In the genomic region with DNA sequence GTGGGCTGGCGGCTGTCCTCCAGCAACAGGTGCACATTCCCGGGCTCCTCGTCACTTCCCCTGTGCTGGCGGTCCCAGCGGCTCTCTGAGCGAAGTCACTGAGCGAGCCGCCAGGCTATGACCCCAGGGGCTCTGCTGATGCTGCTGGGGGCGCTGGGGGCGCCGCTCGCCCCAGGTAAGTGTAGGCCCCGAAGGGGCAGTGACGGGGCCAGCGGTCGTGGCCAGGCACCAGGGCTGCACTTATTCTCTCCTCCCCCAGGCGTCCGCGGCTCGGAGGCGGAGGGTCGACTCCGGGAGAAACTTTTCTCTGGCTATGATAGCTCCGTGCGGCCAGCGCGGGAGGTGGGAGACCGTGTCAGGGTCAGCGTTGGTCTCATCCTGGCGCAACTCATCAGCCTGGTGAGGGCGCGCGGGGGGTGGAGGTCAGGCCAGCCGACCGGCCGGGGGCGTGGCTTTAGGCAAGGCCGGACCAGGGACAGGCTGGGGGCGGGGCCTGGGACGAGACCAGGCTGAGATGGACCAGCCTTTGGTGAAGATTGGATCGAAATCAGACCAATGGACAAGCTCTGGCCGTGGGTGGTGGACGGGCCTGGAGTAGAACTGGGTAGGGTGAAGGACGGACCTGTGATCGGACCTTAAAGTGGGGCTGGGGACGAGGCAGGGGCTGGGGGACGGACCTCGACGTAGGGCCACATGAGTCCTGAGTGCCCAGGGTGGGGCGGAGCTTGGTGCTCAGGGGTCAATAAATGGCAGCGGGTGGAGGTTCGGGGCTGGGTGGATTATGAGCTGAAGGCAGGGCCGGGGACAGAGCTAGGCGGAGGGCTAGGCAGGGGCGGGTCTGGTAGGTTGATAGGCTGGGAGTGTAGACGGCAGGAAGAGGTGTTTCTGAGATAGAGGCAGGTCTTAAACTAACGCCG, we compare ENCODE assay signal across 8 cellular contexts. TPM values are rescaled to one million over a fixed set of nuclear protein-coding genes. Genes with fewer than 3 reads are reported as not detected.
DNase-seq lines count a peak whose midpoint lies in the region; ATAC-seq and TF ChIP-seq lines count a peak whose summit lies in the region.

CHRNB1 (plus strand) TSS at position 51 of the 917 bp plus-strand sequence; CDS start at position 118, 67 bp downstream.

- H3K27ac Mint-ChIP-seq in CD4-positive, alpha-beta T cell, result no peak within 1 kb of the TSS
- peak within 1 kb of the TSS; percentile 99 for H3K27ac Mint-ChIP-seq in WTC11

- POLR2A ChIA-PET in CD4-positive, alpha-beta T cell (lab: Charles Lee), result interaction anchor here (0.6 to 4.0 kb wide), 8 partner anchors 9 to 242 kb away, joined by 3 to 25 read pairs (median 6); partner anchors contain the start of genes MPDU1, PLSCR3, POLR2A and SLC35G6
- POLR2A ChIA-PET in WTC11 (lab: Charles Lee), result interaction anchor here (0.7 to 2.4 kb wide), 9 partner anchors 10 to 115 kb away, joined by 3 to 24 read pairs (median 5); partner anchors contain the start of genes NLGN2, POLR2A, TMEM102 and TMEM256

- no peaks in the 10 kb centered on the region for H3K36me3 Mint-ChIP-seq in CD4-positive, alpha-beta T cell (ENCODE audit: low read depth)
- H3K36me3 Mint-ChIP-seq in WTC11, result peaks cover 11% of the 10 kb centered on the region; the same call in 1 of the 2 replicates

- peak in 7 of 10 experiments; percentile 19 to 45 (median 28) for DNase-seq in CD4-positive, alpha-beta T cell
- DNase-seq in WTC11 (ENCODE audit: low spot score) (peak; percentile 93), epidermal melanocyte (ENCODE audit: insufficient read length, low spot score) (peak; percentile 70), medulla oblongata (ENCODE audit: extremely low spot score) (peak; percentile 82), NOMO-1 (lab: John Stamatoyannopoulos, UW; ENCODE audit: unreplicated experiment in 2 of 2) (no peak)

- H3K27ac ChIP-seq in CD4-positive, alpha-beta T cell (ENCODE audit: low read depth, low read length), result no peak within 1 kb of the TSS
- H3K27ac ChIP-seq in temporal lobe (ENCODE audit: low read depth, low read length), result no peak within 1 kb of the TSS

- ATAC-seq in CD4-positive, alpha-beta T cell (ENCODE audit: poor library complexity), result peak; percentile 91
- peak; percentile 48 for ATAC-seq in HG03108 (IDR thresholded peaks at IDR 0.05; ENCODE audit: unreplicated experiment)
- ATAC-seq in WTC11, result peak; percentile 91
- ATAC-seq in HG02840 (IDR thresholded peaks at IDR 0.05; ENCODE audit: low FRiP score, unreplicated experiment), result no peak

- H3K9me3 Mint-ChIP-seq in CD4-positive, alpha-beta T cell, result no peaks in the 10 kb centered on the region
- H3K9me3 Mint-ChIP-seq in WTC11, result no peaks in the 10 kb centered on the region

- H3K4me3 Mint-ChIP-seq in CD4-positive, alpha-beta T cell, result peak within 1 kb of the TSS; percentile 59
- peak within 1 kb of the TSS; percentile 87 for H3K4me3 Mint-ChIP-seq in WTC11

- H3K27me3 Mint-ChIP-seq in CD4-positive, alpha-beta T cell, result peaks cover 69% of the 10 kb centered on the region
- H3K27me3 Mint-ChIP-seq in WTC11 (ENCODE audit: low read depth), result peaks cover 39% of the 10 kb centered on the region

- no peak for TF ChIP-seq CTCF in CD4-positive, alpha-beta T cell (IDR thresholded peaks at IDR 0.05)
- TF ChIP-seq CTCF in WTC11 (IDR thresholded peaks at IDR 0.05), result no peak

- CTCF ChIA-PET in CD4-positive, alpha-beta T cell (lab: Charles Lee), result interaction anchor here (1.1 to 1.4 kb wide), 3 partner anchors 8 to 149 kb away, joined by 3 to 5 read pairs (median 3); no protein-coding TSS in a partner anchor
- CTCF ChIA-PET in WTC11 (lab: Charles Lee), result interaction anchor here (0.6 to 2.9 kb wide), 22 partner anchors 9 to 189 kb away, joined by 3 to 19 read pairs (median 4); partner anchors contain the start of genes PLSCR3, TMEM102, TMEM256 and TMEM95

- no peaks in the 10 kb centered on the region for H3K9me3 ChIP-seq in CD4-positive, alpha-beta T cell (ENCODE audit: control insufficient read depth, low read length)

- H3K27me3 ChIP-seq in CD4-positive, alpha-beta T cell (ENCODE audit: control insufficient read depth, insufficient read depth, low read length), result peaks cover 70% of the 10 kb centered on the region

- intact Hi-C loops in CD4-positive, alpha-beta T cell (cut with DNase I, micrococcal nuclease), result no loop called here

- H3K4me1 Mint-ChIP-seq in CD4-positive, alpha-beta T cell (ENCODE audit: low read depth), result peaks cover 26% of the 10 kb centered on the region
- peaks cover 33% of the 10 kb centered on the region for H3K4me1 Mint-ChIP-seq in WTC11

TF ChIP-seq in WTC11, 78 proteins besides CTCF, POLR2A, EP300 and RAD21 (continues in another document):
- peak; percentile 28; the same call in 1 of the 2 replicates for TF ChIP-seq FOXP4 (CRISPR knock-in tag; IDR thresholded peaks at IDR 0.05)
- TF ChIP-seq ZNF121 (CRISPR knock-in tag; IDR thresholded peaks at IDR 0.05), result no peak
- no peak for TF ChIP-seq GTF2I (CRISPR knock-in tag; conservative IDR thresholded peaks at IDR 0.05)
- TF ChIP-seq GRHL2 (CRISPR knock-in tag; IDR thresholded peaks at IDR 0.05; ENCODE audit: insufficient replicate concordance, severe bottlenecking), result no peak
- TF ChIP-seq, protein P1, sequence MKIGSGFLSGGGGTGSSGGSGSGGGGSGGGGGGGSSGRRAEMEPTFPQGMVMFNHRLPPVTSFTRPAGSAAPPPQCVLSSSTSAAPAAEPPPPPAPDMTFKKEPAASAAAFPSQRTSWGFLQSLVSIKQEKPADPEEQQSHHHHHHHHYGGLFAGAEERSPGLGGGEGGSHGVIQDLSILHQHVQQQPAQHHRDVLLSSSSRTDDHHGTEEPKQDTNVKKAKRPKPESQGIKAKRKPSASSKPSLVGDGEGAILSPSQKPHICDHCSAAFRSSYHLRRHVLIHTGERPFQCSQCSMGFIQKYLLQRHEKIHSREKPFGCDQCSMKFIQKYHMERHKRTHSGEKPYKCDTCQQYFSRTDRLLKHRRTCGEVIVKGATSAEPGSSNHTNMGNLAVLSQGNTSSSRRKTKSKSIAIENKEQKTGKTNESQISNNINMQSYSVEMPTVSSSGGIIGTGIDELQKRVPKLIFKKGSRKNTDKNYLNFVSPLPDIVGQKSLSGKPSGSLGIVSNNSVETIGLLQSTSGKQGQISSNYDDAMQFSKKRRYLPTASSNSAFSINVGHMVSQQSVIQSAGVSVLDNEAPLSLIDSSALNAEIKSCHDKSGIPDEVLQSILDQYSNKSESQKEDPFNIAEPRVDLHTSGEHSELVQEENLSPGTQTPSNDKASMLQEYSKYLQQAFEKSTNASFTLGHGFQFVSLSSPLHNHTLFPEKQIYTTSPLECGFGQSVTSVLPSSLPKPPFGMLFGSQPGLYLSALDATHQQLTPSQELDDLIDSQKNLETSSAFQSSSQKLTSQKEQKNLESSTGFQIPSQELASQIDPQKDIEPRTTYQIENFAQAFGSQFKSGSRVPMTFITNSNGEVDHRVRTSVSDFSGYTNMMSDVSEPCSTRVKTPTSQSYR (CRISPR knock-in tag; IDR thresholded peaks at IDR 0.05), result no peak
- no peak for TF ChIP-seq ATF3 (CRISPR knock-in tag; conservative IDR thresholded peaks at IDR 0.05)
- TF ChIP-seq, protein P2, sequence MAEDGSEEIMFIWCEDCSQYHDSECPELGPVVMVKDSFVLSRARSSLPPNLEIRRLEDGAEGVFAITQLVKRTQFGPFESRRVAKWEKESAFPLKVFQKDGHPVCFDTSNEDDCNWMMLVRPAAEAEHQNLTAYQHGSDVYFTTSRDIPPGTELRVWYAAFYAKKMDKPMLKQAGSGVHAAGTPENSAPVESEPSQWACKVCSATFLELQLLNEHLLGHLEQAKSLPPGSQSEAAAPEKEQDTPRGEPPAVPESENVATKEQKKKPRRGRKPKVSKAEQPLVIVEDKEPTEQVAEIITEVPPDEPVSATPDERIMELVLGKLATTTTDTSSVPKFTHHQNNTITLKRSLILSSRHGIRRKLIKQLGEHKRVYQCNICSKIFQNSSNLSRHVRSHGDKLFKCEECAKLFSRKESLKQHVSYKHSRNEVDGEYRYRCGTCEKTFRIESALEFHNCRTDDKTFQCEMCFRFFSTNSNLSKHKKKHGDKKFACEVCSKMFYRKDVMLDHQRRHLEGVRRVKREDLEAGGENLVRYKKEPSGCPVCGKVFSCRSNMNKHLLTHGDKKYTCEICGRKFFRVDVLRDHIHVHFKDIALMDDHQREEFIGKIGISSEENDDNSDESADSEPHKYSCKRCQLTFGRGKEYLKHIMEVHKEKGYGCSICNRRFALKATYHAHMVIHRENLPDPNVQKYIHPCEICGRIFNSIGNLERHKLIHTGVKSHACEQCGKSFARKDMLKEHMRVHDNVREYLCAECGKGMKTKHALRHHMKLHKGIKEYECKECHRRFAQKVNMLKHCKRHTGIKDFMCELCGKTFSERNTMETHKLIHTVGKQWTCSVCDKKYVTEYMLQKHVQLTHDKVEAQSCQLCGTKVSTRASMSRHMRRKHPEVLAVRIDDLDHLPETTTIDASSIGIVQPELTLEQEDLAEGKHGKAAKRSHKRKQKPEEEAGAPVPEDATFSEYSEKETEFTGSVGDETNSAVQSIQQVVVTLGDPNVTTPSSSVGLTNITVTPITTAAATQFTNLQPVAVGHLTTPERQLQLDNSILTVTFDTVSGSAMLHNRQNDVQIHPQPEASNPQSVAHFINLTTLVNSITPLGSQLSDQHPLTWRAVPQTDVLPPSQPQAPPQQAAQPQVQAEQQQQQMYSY (CRISPR knock-in tag; IDR thresholded peaks at IDR 0.05), result no peak

RNA-seq across cellular contexts. Expression of gene CHRNB1, which starts in this region (rescaled TPM):
- total RNA-seq in CD4-positive, alpha-beta T cell, result 1 to 10 TPM; 1.6 to 2.2 TPM
- 16.0 to 21.5 TPM (median 20.8 TPM) in 3 replicates for total RNA-seq in WTC11 (2021)
- total RNA-seq in temporal lobe, result 15.7 TPM

Comparison
In these comparisons a context has a peak if more than half of its experiments do, and no peak if none do; other contexts are left out.
1. DNase-seq: peak in CD4-positive, alpha-beta T cell (7 of 10), WTC11 (single experiment), epidermal melanocyte (single experiment) and medulla oblongata (single experiment); none in NOMO-1 (0 of 2).